In the genomic region with DNA sequence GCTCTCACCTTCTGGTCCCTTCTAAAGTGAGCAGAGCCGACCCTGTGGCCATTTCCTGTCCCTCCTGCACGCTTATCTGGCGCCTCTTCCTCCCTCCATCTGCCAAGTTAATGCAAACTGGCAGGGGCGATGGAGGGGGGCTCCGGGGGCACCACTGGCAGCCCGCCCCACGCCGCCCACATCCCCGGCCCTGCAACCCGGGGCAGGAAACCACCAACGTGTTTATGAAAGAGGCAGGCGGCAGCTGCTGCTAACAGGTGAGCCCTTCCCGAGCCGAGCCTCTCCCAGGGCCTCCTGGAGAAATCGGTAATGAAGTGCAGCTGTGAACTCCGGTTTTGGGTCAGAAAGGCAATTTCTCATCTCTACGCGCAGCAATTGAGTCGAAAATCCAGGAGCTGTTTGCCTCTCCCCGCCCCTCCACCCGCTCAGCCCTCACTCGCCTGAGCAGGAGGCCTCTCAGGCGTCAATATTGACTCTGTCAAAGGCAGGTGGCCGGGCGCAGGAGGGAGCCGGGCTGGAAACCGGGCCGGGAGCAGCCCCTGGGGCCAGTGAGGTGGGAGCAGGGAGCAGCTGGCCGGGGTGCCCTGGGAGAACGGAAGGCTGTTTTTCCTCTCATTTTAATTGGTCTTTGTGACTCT, we compare ENCODE assay signal across 9 cellular contexts.
DNase-seq lines count a peak whose midpoint lies in the region; ATAC-seq and TF ChIP-seq lines count a peak whose summit lies in the region.
"Had no signal": no experiment of that assay in that cellular context is flagged by ENCODE, and none has a peak within 500 bp of the region (broad histone marks: within the 10 kb centered on the region; RNA-seq: fewer than 3 reads in every experiment).

No MANE protein-coding gene starts in this region.

- POLR2A ChIA-PET in PC-3 (lab: Charles Lee; ENCODE audit: unreplicated experiment) = no interaction called here

- H3K79me2 ChIP-seq in DND-41 (ENCODE audit: insufficient read depth, low read length) = no peaks in the 10 kb centered on the region
- H3K79me2 ChIP-seq in PC-3 (ENCODE audit: low read length) = no peaks in the 10 kb centered on the region

- H3K27ac ChIP-seq in DND-41 (ENCODE audit: low read length) = peak overlapping the region; percentile 99
- no peak overlapping the region for H3K27ac ChIP-seq in PC-3 (ENCODE audit: low read length)
- H3K27ac ChIP-seq in tibial artery = no peak overlapping the region

- H4K20me1 ChIP-seq in DND-41 (ENCODE audit: insufficient read depth, low read length) = no peaks in the 10 kb centered on the region
- no peaks in the 10 kb centered on the region for H4K20me1 ChIP-seq in PC-3 (ENCODE audit: low read length)

- H3K9me3 ChIP-seq in DND-41 (ENCODE audit: insufficient read depth, low read length, severe bottlenecking) (no peaks in the 10 kb centered on the region), PC-3 (ENCODE audit: low read length) (no peaks in the 10 kb centered on the region), tibial artery (no peaks in the 10 kb centered on the region)

- peak overlapping the region; percentile 65 for H3K9ac ChIP-seq in DND-41 (ENCODE audit: low read depth, low read length)
- no peak overlapping the region for H3K9ac ChIP-seq in PC-3 (ENCODE audit: low read length)

- no peaks in the 10 kb centered on the region for H3K36me3 Mint-ChIP-seq in nephron (ENCODE audit: low read depth)

- H2AFZ ChIP-seq in DND-41 (ENCODE audit: low read depth, low read length) (peak overlapping the region; percentile 23; the same call in 1 of the 2 replicates), PC-3 (ENCODE audit: low read length) (no peak overlapping the region)

- H3K4me3 ChIP-seq in DND-41 (ENCODE audit: low read depth in 1 of 2, low read length in 2 of 2) = peak overlapping the region in 1 of 2 experiments; percentile 14; a peak in 1 of 4 replicates
- no peak overlapping the region for H3K4me3 ChIP-seq in PC-3 (ENCODE audit: low read length)
- H3K4me3 ChIP-seq in tibial artery = no peak overlapping the region
- H3K4me3 ChIP-seq: lung had no signal

- no peaks in the 10 kb centered on the region for H3F3A ChIP-seq in PC-3 (ENCODE audit: low read length, unreplicated experiment)

- peaks cover 54% of the 10 kb centered on the region for H3K4me1 Mint-ChIP-seq in nephron

- intact Hi-C loops in PC-3 (cut with micrococcal nuclease) = no loop called here
- intact Hi-C loops in tibial artery (cut with DNase I; ENCODE audit: low total_unique reads) = no loop called here

- CTCF ChIA-PET in PC-3 (lab: Charles Lee) = no interaction called here

- H3K27me3 Mint-ChIP-seq in nephron (ENCODE audit: low read depth) = no peaks in the 10 kb centered on the region

- H3K36me3 ChIP-seq in DND-41 (ENCODE audit: insufficient read depth, low read length) (no peaks in the 10 kb centered on the region), PC-3 (ENCODE audit: low read depth, low read length) (no peaks in the 10 kb centered on the region), tibial artery (no peaks in the 10 kb centered on the region)

- H3K4me1 ChIP-seq in DND-41 (ENCODE audit: insufficient read depth, low read length) = peaks cover 94% of the 10 kb centered on the region
- H3K4me1 ChIP-seq in PC-3 (ENCODE audit: insufficient read depth, low read length) = no peaks in the 10 kb centered on the region
- peaks cover 0 to 26% (median 12%) of the 10 kb centered on the region in 4 donors for H3K4me1 ChIP-seq in tibial artery

- peak overlapping the region; percentile 59 for H3K4me2 ChIP-seq in DND-41 (ENCODE audit: insufficient read depth, low read length)
- H3K4me2 ChIP-seq in PC-3 (ENCODE audit: low read length) = no peak overlapping the region

- in situ Hi-C loops in GM13977 (cut with MboI; ENCODE audit: low pct_unique_long_range_greater_than_20kb, low sequenced_read_pairs, unreplicated experiment) = no loop called here

- peak overlapping the region; percentile 72 to 83 (median 80) for H3K27ac Mint-ChIP-seq in nephron

- H3K4me3 Mint-ChIP-seq in nephron = peak overlapping the region in 1 of 3 experiments; percentile 20

- DNase-seq in DND-41 (peak; percentile 98), NCI-H2081 (lab: John Stamatoyannopoulos, UW) (peak; percentile 94 to 97), activated T-cell treated with anti-CD3 and anti-CD28 coated beads for 4 hours (peak; percentile 30), PC-3 (no peak), tibial artery (no peak), GM13977 (ENCODE audit: low spot score) (no peak), AML-193 (lab: John Stamatoyannopoulos, UW) (no peak)

- H3K9me3 Mint-ChIP-seq in nephron = no peaks in the 10 kb centered on the region

- no peak for TF ChIP-seq CTCF in DND-41 (IDR thresholded peaks at IDR 0.05; ENCODE audit: borderline replicate concordance, extremely low read depth, low read length, poor library complexity, severe bottlenecking)
- no peak for TF ChIP-seq CTCF in nephron (IDR thresholded peaks at IDR 0.05; ENCODE audit: unreplicated experiment in 3 of 3)
- TF ChIP-seq CTCF in PC-3 (conservative IDR thresholded peaks at IDR 0.05; ENCODE audit: low read depth, low read length) = no peak
- TF ChIP-seq CTCF in tibial artery (IDR thresholded peaks at IDR 0.05) = no peak
- no peak for TF ChIP-seq CTCF in GM13977 (IDR thresholded peaks at IDR 0.05; ENCODE audit: extremely low read depth, insufficient read depth, missing control alignments)

- no peaks in the 10 kb centered on the region for H3K9me2 ChIP-seq in PC-3 (replicated peaks; ENCODE audit: low read length)

- H3K27me3 ChIP-seq in DND-41 (ENCODE audit: insufficient read depth, low read length, poor library complexity) (no peaks in the 10 kb centered on the region), PC-3 (ENCODE audit: low read length) (no peaks in the 10 kb centered on the region), tibial artery (no peaks in the 10 kb centered on the region)

- ATAC-seq in DND-41 (ENCODE audit: insufficient read depth, low read depth) = peak; percentile 76
- ATAC-seq in PC-3 = no peak

- no TSS peak for BruUV-seq in PC-3 (replicated peaks; lab: Mats Ljungman, UMichigan)

Comparison
In these comparisons a context has a peak if more than half of its experiments do, and no peak if none do; other contexts are left out.
1. DNase-seq: peak in DND-41 (single experiment), NCI-H2081 (2 of 2) and activated T-cell treated with anti-CD3 and anti-CD28 coated beads for 4 hours (single experiment); none in PC-3 (single experiment), tibial artery (0 of 2), GM13977 (single experiment) and AML-193 (0 of 2).